ENCODE assay signal across 8 cellular contexts in genomic region chr1:116570358-116571214, GRCh38. TPM values are rescaled to one million over a fixed set of nuclear protein-coding genes. Genes with fewer than 3 reads are reported as not detected.
DNase-seq lines count a peak whose midpoint lies in the region; TF ChIP-seq lines count a peak whose summit lies in the region.

Gene CD58 (minus strand): TSS chr1:116571026. CDS start chr1:116570972, 54 bp downstream.

- DNase-seq in H7 (peak; percentile 95), SKM-1 treated with dmso at 0.1 percent for 144 hours (lab: John Stamatoyannopoulos, UW; ENCODE audit: unreplicated experiment) (peak; percentile 83), head of caudate nucleus (peak; percentile 48 to 89 (median 80)), ovary (peak; percentile 76 to 86 (median 80)), thyroid gland (peak; percentile 92 to 93)

- peaks cover 2% of the 10 kb centered on the region for H3K27me3 ChIP-seq in H7 (ENCODE audit: control insufficient read depth, insufficient read depth, low read length)
- H3K27me3 ChIP-seq in Loucy (ENCODE audit: insufficient read depth, low read length, poor library complexity, severe bottlenecking), result no peaks in the 10 kb centered on the region
- no peaks in the 10 kb centered on the region for H3K27me3 ChIP-seq in ovary
- H3K27me3 ChIP-seq in thyroid gland, result no peaks in the 10 kb centered on the region

- H3K27ac Mint-ChIP-seq in activated naive CD8-positive, alpha-beta T cell, result peak within 1 kb of the TSS; percentile 79

- TF ChIP-seq EP300 in ovary (IDR thresholded peaks at IDR 0.05), result no peak

- H3K4me2 ChIP-seq in Loucy (ENCODE audit: low read depth, low read length, poor library complexity, severe bottlenecking), result peak within 1 kb of the TSS; percentile 99

- peak within 1 kb of the TSS; percentile 73 for H3K4me3 ChIP-seq in GM08714 (ENCODE audit: low read length)
- peak within 1 kb of the TSS; percentile 94 for H3K4me3 ChIP-seq in H7 (ENCODE audit: insufficient read depth, low read depth, low read length)
- peak within 1 kb of the TSS; percentile 90 for H3K4me3 ChIP-seq in Loucy (ENCODE audit: low read length, poor library complexity, severe bottlenecking)
- peak within 1 kb of the TSS; percentile 97 for H3K4me3 ChIP-seq in ovary
- peak within 1 kb of the TSS; percentile 26 to 92 (median 80) for H3K4me3 ChIP-seq in thyroid gland (replicated peaks in 1 of 3)

- peaks cover 43% of the 10 kb centered on the region for H3K79me2 ChIP-seq in Loucy (ENCODE audit: insufficient read depth, low read length)

- H3K36me3 ChIP-seq in H7 (replicated peaks; ENCODE audit: control insufficient read depth, insufficient read depth, low read length) (no peaks in the 10 kb centered on the region), Loucy (ENCODE audit: insufficient read depth, low read length) (no peaks in the 10 kb centered on the region), ovary (no peaks in the 10 kb centered on the region), thyroid gland (no peaks in the 10 kb centered on the region)

- H3K27ac ChIP-seq in ovary, result peak within 1 kb of the TSS; percentile 79 to 85
- H3K27ac ChIP-seq in thyroid gland, result peak within 1 kb of the TSS; percentile 89 to 98 (median 97)

- TF ChIP-seq POLR2A in ovary (IDR thresholded peaks at IDR 0.05) (peak; percentile 28), thyroid gland (IDR thresholded peaks at IDR 0.05) (peak; percentile 37 to 84)

- H3K4me3 Mint-ChIP-seq in activated naive CD8-positive, alpha-beta T cell, result peak within 1 kb of the TSS; percentile 89

- H3K4me1 ChIP-seq in Loucy (ENCODE audit: insufficient read depth, low read length, poor library complexity, severe bottlenecking), result peaks cover 55% of the 10 kb centered on the region
- no peaks in the 10 kb centered on the region for H3K4me1 ChIP-seq in ovary (ENCODE audit: insufficient read depth)
- H3K4me1 ChIP-seq in thyroid gland, result peaks cover 6 to 19% of the 10 kb centered on the region in 2 donors

- peaks cover 30% of the 10 kb centered on the region for H3K4me1 Mint-ChIP-seq in activated naive CD8-positive, alpha-beta T cell (ENCODE audit: low read depth)

- TF ChIP-seq CTCF in Loucy (conservative IDR thresholded peaks at IDR 0.05; ENCODE audit: low read length) (peak; percentile 64), ovary (IDR thresholded peaks at IDR 0.05) (peak in 2 of 3 donors; percentile 38 to 45), thyroid gland (IDR thresholded peaks at IDR 0.05) (peak in 5 of 6 experiments; percentile 56 to 81 (median 60))

- H3F3A ChIP-seq in Loucy (ENCODE audit: low read depth), result no peaks in the 10 kb centered on the region

- no peaks in the 10 kb centered on the region for H3K9me3 Mint-ChIP-seq in activated naive CD8-positive, alpha-beta T cell (ENCODE audit: low read depth)

- intact Hi-C loops in head of caudate nucleus (cut with DNase I), result loop anchor here (10.0 kb wide), 1 partner anchor 484 kb away; no protein-coding TSS in a partner anchor
- intact Hi-C loops in ovary (cut with DNase I), result loop anchor here in 3 of 4 donors (5.0 kb wide), 3 partner anchors 198 to 487 kb away; partner anchors contain the start of gene ATP1A1 (in 1 of the 3)
- intact Hi-C loops in thyroid gland (cut with DNase I), result no loop called here

- H4K20me1 ChIP-seq in Loucy (ENCODE audit: insufficient read depth, low read length, poor library complexity, severe bottlenecking), result peaks cover 17% of the 10 kb centered on the region

- H3K9me2 ChIP-seq in Loucy (replicated peaks; ENCODE audit: low read depth, low read length), result no peaks in the 10 kb centered on the region

- H3K9me3 ChIP-seq in Loucy (ENCODE audit: insufficient read depth, low read depth, low read length) (no peaks in the 10 kb centered on the region), ovary (no peaks in the 10 kb centered on the region), thyroid gland (no peaks in the 10 kb centered on the region)

- peak within 1 kb of the TSS; percentile 95 for H2AFZ ChIP-seq in Loucy (ENCODE audit: low read length)

- H3K9ac ChIP-seq in Loucy (ENCODE audit: low read depth, low read length, poor library complexity, severe bottlenecking), result peak within 1 kb of the TSS; percentile 97

- no peaks in the 10 kb centered on the region for H3K27me3 Mint-ChIP-seq in activated naive CD8-positive, alpha-beta T cell

- 0 to 1% (median 0%) methylated on average over 70 to 90 of the region's 90 CpGs for WGBS in ovary, 3 donors
- WGBS in thyroid gland, 2 donors, result 0 to 1% methylated on average over 31 to 35 of the region's 90 CpGs

- no peaks in the 10 kb centered on the region for H3K36me3 Mint-ChIP-seq in activated naive CD8-positive, alpha-beta T cell

RNA-seq across cellular contexts. Expression of gene CD58, which starts in this region (rescaled TPM):
- total RNA-seq in H7 (2014; rRNA removed; shearing (Covaris generic)), result 9.3 and 14.1 TPM in 2 replicates
- total RNA-seq in ovary, result 10 to 100 TPM in 1 of 7 donors, 1 to 10 TPM in 6; 5.2 to 10.9 (median 6.3) TPM
- 10 to 100 TPM in 1 of 2 donors, 1 to 10 TPM in 1; 6.8 to 14.4 TPM for polyA plus RNA-seq in ovary
- 10 to 100 TPM; 17.5 to 51.9 (median 23.1) TPM for total RNA-seq in thyroid gland

Comparison
In these comparisons a context has a peak if more than half of its experiments do, and no peak if none do; other contexts are left out.
1. Peak in every context shown above with its lines: DNase-seq, H3K4me3 ChIP-seq and H3K27ac ChIP-seq.